In genomic region chr2:15588329-15588919, GRCh38 we compare ENCODE assay signal across 8 cellular contexts.
DNase-seq lines count a peak whose midpoint lies in the region; ATAC-seq, FAIRE-seq and TF ChIP-seq lines count a peak whose summit lies in the region.

No MANE protein-coding gene starts in this region.

- DNase-seq in DND-41 = peak; percentile 49
- peak; percentile 60 to 70 for DNase-seq in Kasumi-1 (lab: John Stamatoyannopoulos, UW)
- DNase-seq in RCC 7860 (ENCODE audit: low spot score) = peak; percentile 13
- peak; percentile 79 for DNase-seq in cerebellar cortex (ENCODE audit: low spot score)
- peak; percentile 69 for DNase-seq in medulla oblongata (ENCODE audit: extremely low spot score)
- peak; percentile 64 for DNase-seq in urothelium cell line (ENCODE audit: low spot score)

- FAIRE-seq in RCC 7860 (lab: Jason Lieb, UNC) = no peak
- no peak for FAIRE-seq in urothelium cell line (lab: Jason Lieb, UNC)

- no peak overlapping the region for H3K4me3 ChIP-seq in DND-41 (ENCODE audit: low read depth in 1 of 2, low read length in 2 of 2)

- H3K36me3 ChIP-seq in DND-41 (ENCODE audit: insufficient read depth, low read length) = no peaks in the 10 kb centered on the region; the same call in 1 of the 2 replicates

- TF ChIP-seq CTCF in DND-41 (IDR thresholded peaks at IDR 0.05; ENCODE audit: borderline replicate concordance, extremely low read depth, low read length, poor library complexity, severe bottlenecking) = peak; percentile 66

- H3K79me2 ChIP-seq in DND-41 (ENCODE audit: insufficient read depth, low read length) = peaks cover 26% of the 10 kb centered on the region

- H2AFZ ChIP-seq in DND-41 (ENCODE audit: low read depth, low read length) = no peak overlapping the region

- H3K27ac ChIP-seq in DND-41 (ENCODE audit: low read length) = no peak overlapping the region

- H3K9me3 ChIP-seq in DND-41 (ENCODE audit: insufficient read depth, low read length, severe bottlenecking) = no peaks in the 10 kb centered on the region

- H3K4me1 ChIP-seq in DND-41 (ENCODE audit: insufficient read depth, low read length) = peaks cover 22% of the 10 kb centered on the region

- H4K20me1 ChIP-seq in DND-41 (ENCODE audit: insufficient read depth, low read length) = peaks cover 4% of the 10 kb centered on the region; the same call in 1 of the 2 replicates

- H3K9ac ChIP-seq in DND-41 (ENCODE audit: low read depth, low read length) = no peak overlapping the region

- no peak overlapping the region for H3K4me2 ChIP-seq in DND-41 (ENCODE audit: insufficient read depth, low read length)

- H3K27me3 ChIP-seq in DND-41 (ENCODE audit: insufficient read depth, low read length, poor library complexity) = no peaks in the 10 kb centered on the region

- no peak for ATAC-seq in DND-41 (ENCODE audit: insufficient read depth, low read depth)
- ATAC-seq in GM19452 (IDR thresholded peaks at IDR 0.05; ENCODE audit: unreplicated experiment) = no peak
- ATAC-seq in HG03097 (IDR thresholded peaks at IDR 0.05; ENCODE audit: low FRiP score, unreplicated experiment) = no peak

Comparison
In these comparisons a context has a peak if more than half of its experiments do, and no peak if none do; other contexts are left out.
1. DNase-seq: peak in every context shown above with its lines; median percentile 79 in cerebellar cortex; 69 in medulla oblongata; 65 in Kasumi-1; 64 in urothelium cell line; 49 in DND-41; 13 in RCC 7860.